In the genomic region with DNA sequence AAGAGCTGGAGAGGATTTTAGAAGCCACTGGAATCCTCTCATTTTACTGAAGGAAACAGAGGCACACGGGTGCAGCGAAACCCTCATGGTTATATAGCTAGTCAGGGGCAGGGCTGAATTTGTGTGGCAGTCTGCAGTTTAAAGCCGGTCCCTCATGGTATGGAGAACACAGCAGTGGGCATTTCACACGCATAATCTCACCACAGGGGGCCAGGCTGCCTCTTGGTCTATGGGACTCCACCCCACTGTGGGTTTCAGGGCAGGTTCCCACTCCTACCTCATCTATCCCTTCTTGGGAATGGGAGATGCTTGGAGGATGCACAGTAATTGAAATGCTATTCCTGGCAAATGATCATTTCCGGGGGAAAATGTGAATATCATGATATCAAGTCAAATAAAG, we compare ENCODE assay signal across 26 cellular contexts.
"Had no signal": no experiment of that assay in that cellular context is flagged by ENCODE, and none has a peak within 500 bp of the region (broad histone marks: within the 10 kb centered on the region; RNA-seq: fewer than 3 reads in every experiment).

No MANE protein-coding gene starts in this region.

- ATAC-seq: activated CD8-positive, alpha-beta T cell treated with anti-CD3 and anti-CD28 coated beads for 36 hours; Panc1; Right ventricle myocardium inferior; T-cell had no signal

- DNase-seq: activated CD4-positive, alpha-beta T cell treated with anti-CD3 and anti-CD28 coated beads for 4 hours; activated CD8-positive, alpha-beta memory T cell treated with anti-CD3 and anti-CD28 coated beads, Interleukin-2, amount 50 U/mL, for 48 hours; activated CD8-positive, alpha-beta T cell treated with anti-CD3 and anti-CD28 coated beads for 36 hours; activated naive CD4-positive, alpha-beta T cell treated with anti-CD3 and anti-CD28 coated beads, Interleukin-2, amount 50 U/mL, for 16 hours; activated naive CD8-positive, alpha-beta T cell treated with anti-CD3 and anti-CD28 coated beads, Interleukin-2, amount 10 ng/mL, durations not matched to agents 7 days and 5 days; activated T-cell treated with anti-CD3 and anti-CD28 coated beads, Interleukin-2, amount 50 U/mL, for 1 hour; aorta; central memory CD4-positive, alpha-beta T cell; Kasumi-1; NCI-H1105 treated with DMSO at 0.1 percent for 48 hours; NCI-H1436 treated with DMSO at 0.1 percent for 48 hours; NCI-H187; NCI-H2081 treated with DMSO at 0.1 percent for 48 hours; NCI-H446 treated with DMSO at 0.1 percent for 48 hours; NCI-H526 treated with DMSO at 0.1 percent for 48 hours; NK-92 treated with Interleukin-12 subunit alpha and Interleukin-12 subunit beta, amount 100 ng/mL, for 24 hours; OCI-M1; RPMI8226; T-cell; T-helper 2 cell; T1000 had no signal

- H3K36me3 ChIP-seq: adrenal gland had no signal

- H3K27ac ChIP-seq: adrenal gland, SK-N-MC, VCaP had no signal

- H3K4me3 ChIP-seq: adrenal gland, SK-N-MC had no signal

- H3K27me3 ChIP-seq: adrenal gland had no signal
